24 cellular contexts compared by ENCODE assay signal in genomic region chr14:95474486-95474885, GRCh38.
"Had no signal": no experiment of that assay in that cellular context is flagged by ENCODE, and none has a peak within 500 bp of the region (broad histone marks: within the 10 kb centered on the region; RNA-seq: fewer than 3 reads in every experiment).

No MANE protein-coding gene starts in this region.

- H3K9me3 ChIP-seq: esophagus squamous epithelium, gastrocnemius medialis, pancreas, psoas muscle, right atrium auricular region, spleen, thyroid gland, upper lobe of right lung had no signal

- H3K27me3 Mint-ChIP-seq: activated naive CD8-positive, alpha-beta T cell had no signal

- ATAC-seq: activated CD4-positive, CD25-positive, alpha-beta regulatory T cell treated with anti-CD3 and anti-CD28 coated beads, Interleukin-2, amount 50 U/mL, for 24 hours; gastrocnemius medialis; pancreas; psoas muscle; stimulated activated naive CD8-positive, alpha-beta T cell treated with anti-CD3 and anti-CD28 coated beads, Interleukin-15, Interleukin-2, amounts not matched to agents 100 U/mL and 50 U/mL, for 24 hours; upper lobe of right lung had no signal

- H3K27me3 ChIP-seq: gastrocnemius medialis, pancreas, right atrium auricular region, spleen, thyroid gland, upper lobe of right lung had no signal

- H3K27ac ChIP-seq: coronary artery, esophagus squamous epithelium, gastrocnemius medialis, pancreas, psoas muscle, right atrium auricular region, spleen, thyroid gland, upper lobe of right lung, VCaP had no signal

- H3K27ac Mint-ChIP-seq: endodermal cell, nephron progenitor cell had no signal

- H3K4me1 ChIP-seq: pancreas, upper lobe of right lung had no signal

- H3K4me3 ChIP-seq: coronary artery, esophagus squamous epithelium, gastrocnemius medialis, pancreas, psoas muscle, right atrium auricular region, spleen, thyroid gland, upper lobe of right lung had no signal

- H3K9me3 Mint-ChIP-seq: activated T-helper 1 cell treated with anti-CD3 and anti-CD28 coated beads, Interleukin-12 subunit alpha, Interleukin-12 subunit beta, Interleukin-2, Interleukin-4 antibody, amounts not matched to agents 30 ng/mL and 10 ng/mL and 1 ng/mL, durations not matched to agents 14 hours and 24 hours and 36 hours; endodermal cell; nephron progenitor cell; T-helper 2 cell treated with Interferon-gamma antibody and Interleukin-4, amounts not matched to agents 5 μg/mL and 100 μg/mL, for 36 hours had no signal

- DNase-seq: activated CD4-positive, alpha-beta T cell treated with anti-CD3 and anti-CD28 coated beads, Interleukin-2, amount 50 U/mL, for 1 hour; activated gamma-delta T cell treated with Interleukin-2 at 50 U/mL for 16 hours; amygdala; cerebellar nuclear complex; endodermal cell; esophagus squamous epithelium; gastrocnemius medialis; hypothalamus; nephron progenitor cell; spleen; stimulated activated CD4-positive, alpha-beta T cell treated with anti-CD3 and anti-CD28 coated beads, Interleukin-4, amount 100 ng/mL, for 1 hour; stimulated activated naive CD8-positive, alpha-beta T cell treated with anti-CD3 and anti-CD28 coated beads, Interleukin-15, Interleukin-2, amounts not matched to agents 100 U/mL and 50 U/mL, for 24 hours; substantia nigra; thyroid gland; upper lobe of right lung had no signal

- H3K36me3 ChIP-seq: pancreas, thyroid gland had no signal

- H3K4me1 Mint-ChIP-seq: endodermal cell had no signal

- H3K4me3 Mint-ChIP-seq: activated naive CD8-positive, alpha-beta T cell; activated T-helper 1 cell treated with anti-CD3 and anti-CD28 coated beads, Interleukin-12 subunit alpha, Interleukin-12 subunit beta, Interleukin-2, Interleukin-4 antibody, amounts not matched to agents 30 ng/mL and 10 ng/mL and 1 ng/mL, durations not matched to agents 14 hours and 24 hours and 36 hours; endodermal cell; nephron progenitor cell; T-helper 2 cell treated with Interferon-gamma antibody and Interleukin-4, amounts not matched to agents 5 μg/mL and 100 μg/mL, for 36 hours had no signal
